8 cellular contexts compared by ENCODE assay signal in the genomic region with DNA sequence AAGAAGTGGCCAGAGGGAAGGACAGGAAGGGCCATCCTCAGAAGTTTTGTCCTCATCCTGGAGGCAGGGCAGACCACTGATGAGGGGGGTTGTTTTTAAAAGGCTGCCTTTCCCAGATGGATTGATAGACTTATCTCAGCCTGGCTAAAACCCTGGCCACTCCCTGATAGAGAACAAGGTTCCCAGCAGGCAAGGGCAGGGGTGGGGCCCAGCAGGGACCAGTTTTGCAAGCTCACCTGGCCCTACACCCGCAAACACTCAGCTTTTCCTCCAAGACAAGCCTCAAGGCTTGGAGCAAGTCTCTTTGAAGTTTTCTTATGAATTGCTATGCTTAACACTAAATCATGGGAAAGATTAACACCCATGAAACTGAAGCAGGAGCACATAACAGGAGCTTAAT. TPM values are rescaled to one million over a fixed set of nuclear protein-coding genes. Genes with fewer than 3 reads are reported as not detected.
DNase-seq lines count a peak whose midpoint lies in the region; ATAC-seq and TF ChIP-seq lines count a peak whose summit lies in the region.
"Had no signal": no experiment of that assay in that cellular context is flagged by ENCODE, and none has a peak within 500 bp of the region (broad histone marks: within the 10 kb centered on the region; RNA-seq: fewer than 3 reads in every experiment).

No MANE protein-coding gene starts in this region.

- peaks cover 43% of the 10 kb centered on the region for H3K4me1 Mint-ChIP-seq in activated naive CD8-positive, alpha-beta T cell treated with anti-CD3 and anti-CD28 coated beads, Interleukin-2, amount 50 U/mL, for 24 hours
- peaks cover 31% of the 10 kb centered on the region for H3K4me1 Mint-ChIP-seq in stimulated activated naive CD8-positive, alpha-beta T cell treated with anti-CD3 and anti-CD28 coated beads, Interleukin-15, Interleukin-2, amounts not matched to agents 100 ng/mL and 50 ng/mL, for 24 hours (ENCODE audit: low read depth)

- TF ChIP-seq CTCF in omental fat pad (IDR thresholded peaks at IDR 0.05), result no peak

- H3K27ac Mint-ChIP-seq in activated naive CD8-positive, alpha-beta T cell treated with anti-CD3 and anti-CD28 coated beads, Interleukin-2, amount 50 U/mL, for 24 hours, result peak overlapping the region; percentile 70
- H3K27ac Mint-ChIP-seq in stimulated activated naive CD8-positive, alpha-beta T cell treated with anti-CD3 and anti-CD28 coated beads, Interleukin-15, Interleukin-2, amounts not matched to agents 100 ng/mL and 50 ng/mL, for 24 hours, result peak overlapping the region; percentile 67

- no peak overlapping the region for H3K4me3 Mint-ChIP-seq in activated naive CD8-positive, alpha-beta T cell treated with anti-CD3 and anti-CD28 coated beads, Interleukin-2, amount 50 U/mL, for 24 hours
- no peak overlapping the region for H3K4me3 Mint-ChIP-seq in stimulated activated naive CD8-positive, alpha-beta T cell treated with anti-CD3 and anti-CD28 coated beads, Interleukin-15, Interleukin-2, amounts not matched to agents 100 ng/mL and 50 ng/mL, for 24 hours

- peak; percentile 26 for ATAC-seq in activated naive CD8-positive, alpha-beta T cell treated with anti-CD3 and anti-CD28 coated beads, Interleukin-2, amount 50 U/mL, for 24 hours
- ATAC-seq in GM18867 (IDR thresholded peaks at IDR 0.05; ENCODE audit: unreplicated experiment) (no peak), omental fat pad (ENCODE audit: low FRiP score) (no peak)

- no peaks in the 10 kb centered on the region for H3K36me3 Mint-ChIP-seq in activated naive CD8-positive, alpha-beta T cell treated with anti-CD3 and anti-CD28 coated beads, Interleukin-2, amount 50 U/mL, for 24 hours (ENCODE audit: low read depth)
- no peaks in the 10 kb centered on the region for H3K36me3 Mint-ChIP-seq in stimulated activated naive CD8-positive, alpha-beta T cell treated with anti-CD3 and anti-CD28 coated beads, Interleukin-15, Interleukin-2, amounts not matched to agents 100 ng/mL and 50 ng/mL, for 24 hours (ENCODE audit: low read depth)

- H3K27me3 Mint-ChIP-seq in activated naive CD8-positive, alpha-beta T cell treated with anti-CD3 and anti-CD28 coated beads, Interleukin-2, amount 50 U/mL, for 24 hours, result no peaks in the 10 kb centered on the region
- H3K27me3 Mint-ChIP-seq in stimulated activated naive CD8-positive, alpha-beta T cell treated with anti-CD3 and anti-CD28 coated beads, Interleukin-15, Interleukin-2, amounts not matched to agents 100 ng/mL and 50 ng/mL, for 24 hours, result no peaks in the 10 kb centered on the region

- DNase-seq in LoVo (ENCODE audit: low spot score), result peak; percentile 83
- no peak for DNase-seq in activated naive CD8-positive, alpha-beta T cell treated with anti-CD3 and anti-CD28 coated beads, Interleukin-2, amount 50 U/mL, for 24 hours
- peak; percentile 84 for DNase-seq in islet precursor cell
- no peak for DNase-seq in activated CD4-positive, alpha-beta T cell treated with anti-CD3 and anti-CD28 coated beads for 4 hours
- no peak for DNase-seq in omental fat pad (ENCODE audit: low spot score)
- DNase-seq: MV-4-11 had no signal

- H3K9me3 Mint-ChIP-seq in activated naive CD8-positive, alpha-beta T cell treated with anti-CD3 and anti-CD28 coated beads, Interleukin-2, amount 50 U/mL, for 24 hours, result no peaks in the 10 kb centered on the region
- H3K9me3 Mint-ChIP-seq in stimulated activated naive CD8-positive, alpha-beta T cell treated with anti-CD3 and anti-CD28 coated beads, Interleukin-15, Interleukin-2, amounts not matched to agents 100 ng/mL and 50 ng/mL, for 24 hours, result no peaks in the 10 kb centered on the region

RNA-seq across cellular contexts. Expression of a gene that starts 9.1 kb away (rescaled TPM):
- total RNA-seq in omental fat pad, result under 1 TPM in 1 of 4 donors, not detected in 3; 0.46 TPM

Comparison
In these comparisons a context has a peak if more than half of its experiments do, and no peak if none do; other contexts are left out.
1. DNase-seq: peak in LoVo (single experiment) and islet precursor cell (single experiment); none in activated naive CD8-positive, alpha-beta T cell treated with anti-CD3 and anti-CD28 coated beads, Interleukin-2, amount 50 U/mL, for 24 hours (single experiment), activated CD4-positive, alpha-beta T cell treated with anti-CD3 and anti-CD28 coated beads for 4 hours (0 of 2) and omental fat pad (single experiment).